In genomic region chr6:13868236-13868635, GRCh38 we compare ENCODE assay signal across 28 cellular contexts. TPM values are rescaled to one million over a fixed set of nuclear protein-coding genes. Genes with fewer than 3 reads are reported as not detected.
"Had no signal": no experiment of that assay in that cellular context is flagged by ENCODE, and none has a peak within 500 bp of the region (broad histone marks: within the 10 kb centered on the region; RNA-seq: fewer than 3 reads in every experiment).

No MANE protein-coding gene starts in this region.

- ATAC-seq: naive thymus-derived CD8-positive, alpha-beta T cell; natural killer cell treated with Interleukin-12 subunit alpha and Interleukin-12 subunit beta and Interleukin-15 and Interleukin-18, amount 100 ng/mL, for 72 hours; pancreas; right cardiac atrium; right lobe of liver; stimulated activated effector memory CD8-positive, alpha-beta T cell treated with anti-CD3 and anti-CD28 coated beads, Interleukin-12 subunit alpha, Interleukin-12 subunit beta, amount 100 ng/mL, for 72 hours; stimulated activated naive B cell treated with anti-CD40 and anti-IgM and Interleukin-4, amounts not matched to agents 10 μg/mL and 1 μg/mL and 100 μg/mL, for 72 hours had no signal

- H3K4me1 ChIP-seq: pancreas, prostate gland, uterus had no signal

- DNase-seq: naive B cell; naive thymus-derived CD8-positive, alpha-beta T cell; nephron progenitor cell; occipital lobe; pancreas; retina; right cardiac atrium; right lobe of liver; sigmoid colon; small intestine; stimulated activated CD4-positive, alpha-beta T cell treated with anti-CD3 and anti-CD28 coated beads, Interleukin-15, amount 100 ng/mL, for 24 hours; stimulated activated CD4-positive, alpha-beta T cell treated with anti-CD3 and anti-CD28 coated beads, Interleukin-2, amount 100 ng/mL, for 24 hours; stimulated activated CD4-positive, alpha-beta T cell treated with anti-CD3 and anti-CD28 coated beads, Interleukin-2, amount 100 ng/mL, for 48 hours; stimulated activated CD4-positive, alpha-beta T cell treated with anti-CD3 and anti-CD28 coated beads, Interleukin-4, amount 100 ng/mL, for 24 hours; stimulated activated naive B cell treated with anti-CD40 and anti-IgM and Interleukin-4, amounts not matched to agents 10 μg/mL and 1 μg/mL and 100 μg/mL, for 72 hours; stimulated activated naive CD4-positive, alpha-beta T cell treated with Interleukin-2 at 50 U/mL for 16 hours; stomach; thyroid gland; trophoblast cell; upper lobe of left lung; uterus had no signal

- H3K4me3 Mint-ChIP-seq: naive B cell; naive thymus-derived CD8-positive, alpha-beta T cell; natural killer cell treated with Interleukin-12 subunit alpha and Interleukin-12 subunit beta and Interleukin-15 and Interleukin-18, amount 100 ng/mL, for 72 hours; nephron progenitor cell; neural crest cell; stimulated activated effector memory CD8-positive, alpha-beta T cell treated with anti-CD3 and anti-CD28 coated beads, Interleukin-12 subunit alpha, Interleukin-12 subunit beta, amount 100 ng/mL, for 72 hours; stimulated activated naive B cell treated with anti-CD40 and anti-IgM and Interleukin-4, amounts not matched to agents 10 μg/mL and 1 μg/mL and 100 μg/mL, for 72 hours; stimulated activated naive CD8-positive, alpha-beta T cell treated with anti-CD3 and anti-CD28 coated beads, Interleukin-15, Interleukin-2, amounts not matched to agents 100 ng/mL and 50 ng/mL, for 24 hours had no signal

- H3K27ac Mint-ChIP-seq: naive B cell; naive thymus-derived CD8-positive, alpha-beta T cell; natural killer cell treated with Interleukin-12 subunit alpha and Interleukin-12 subunit beta and Interleukin-15 and Interleukin-18, amount 100 ng/mL, for 72 hours; nephron progenitor cell; stimulated activated effector memory CD8-positive, alpha-beta T cell treated with anti-CD3 and anti-CD28 coated beads, Interleukin-12 subunit alpha, Interleukin-12 subunit beta, amount 100 ng/mL, for 72 hours; stimulated activated naive B cell treated with anti-CD40 and anti-IgM and Interleukin-4, amounts not matched to agents 10 μg/mL and 1 μg/mL and 100 μg/mL, for 72 hours; stimulated activated naive CD8-positive, alpha-beta T cell treated with anti-CD3 and anti-CD28 coated beads, Interleukin-15, Interleukin-2, amounts not matched to agents 100 ng/mL and 50 ng/mL, for 24 hours had no signal

- H3K27me3 ChIP-seq: pancreas, right lobe of liver, sigmoid colon, thyroid gland, tibial nerve, upper lobe of left lung, uterus had no signal

- H3K4me3 ChIP-seq: pancreas, prostate gland, right lobe of liver, sigmoid colon, stomach, thoracic aorta, thyroid gland, tibial nerve, upper lobe of left lung, uterus had no signal

- H3K27ac ChIP-seq: pancreas, prostate gland, right lobe of liver, sigmoid colon, stomach, thoracic aorta, thyroid gland, tibial nerve, upper lobe of left lung, uterus had no signal

- H3K36me3 Mint-ChIP-seq: naive B cell; natural killer cell treated with Interleukin-12 subunit alpha and Interleukin-12 subunit beta and Interleukin-15 and Interleukin-18, amount 100 ng/mL, for 72 hours; stimulated activated effector memory CD8-positive, alpha-beta T cell treated with anti-CD3 and anti-CD28 coated beads, Interleukin-12 subunit alpha, Interleukin-12 subunit beta, amount 100 ng/mL, for 72 hours; stimulated activated naive B cell treated with anti-CD40 and anti-IgM and Interleukin-4, amounts not matched to agents 10 μg/mL and 1 μg/mL and 100 μg/mL, for 72 hours had no signal

- H3K9me3 ChIP-seq: pancreas, prostate gland, right lobe of liver, sigmoid colon, stomach, thoracic aorta, thyroid gland, tibial nerve, upper lobe of left lung, uterus had no signal

- H3K9me3 Mint-ChIP-seq: naive B cell; naive thymus-derived CD8-positive, alpha-beta T cell; natural killer cell treated with Interleukin-12 subunit alpha and Interleukin-12 subunit beta and Interleukin-15 and Interleukin-18, amount 100 ng/mL, for 72 hours; nephron progenitor cell; neural crest cell; stimulated activated effector memory CD8-positive, alpha-beta T cell treated with anti-CD3 and anti-CD28 coated beads, Interleukin-12 subunit alpha, Interleukin-12 subunit beta, amount 100 ng/mL, for 72 hours; stimulated activated naive B cell treated with anti-CD40 and anti-IgM and Interleukin-4, amounts not matched to agents 10 μg/mL and 1 μg/mL and 100 μg/mL, for 72 hours; stimulated activated naive CD8-positive, alpha-beta T cell treated with anti-CD3 and anti-CD28 coated beads, Interleukin-15, Interleukin-2, amounts not matched to agents 100 ng/mL and 50 ng/mL, for 24 hours had no signal

- H3K27me3 Mint-ChIP-seq: stimulated activated naive B cell treated with anti-CD40 and anti-IgM and Interleukin-4, amounts not matched to agents 10 μg/mL and 1 μg/mL and 100 μg/mL, for 72 hours had no signal

- H3K36me3 ChIP-seq: pancreas, prostate gland, right lobe of liver, sigmoid colon, stomach, thoracic aorta, thyroid gland, tibial nerve, upper lobe of left lung, uterus had no signal

- FAIRE-seq: pancreas, small intestine had no signal

RNA-seq across cellular contexts. Expression of gene RNF182, which starts 56.5 kb away (rescaled TPM):
- total RNA-seq: naive thymus-derived CD8-positive, alpha-beta T cell; natural killer cell treated with Interleukin-12 subunit alpha and Interleukin-12 subunit beta and Interleukin-15 and Interleukin-18, amount 100 ng/mL, for 72 hours; right lobe of liver; thoracic aorta had no signal
- polyA plus RNA-seq: naive thymus-derived CD8-positive, alpha-beta T cell had no signal
